In the genomic region with DNA sequence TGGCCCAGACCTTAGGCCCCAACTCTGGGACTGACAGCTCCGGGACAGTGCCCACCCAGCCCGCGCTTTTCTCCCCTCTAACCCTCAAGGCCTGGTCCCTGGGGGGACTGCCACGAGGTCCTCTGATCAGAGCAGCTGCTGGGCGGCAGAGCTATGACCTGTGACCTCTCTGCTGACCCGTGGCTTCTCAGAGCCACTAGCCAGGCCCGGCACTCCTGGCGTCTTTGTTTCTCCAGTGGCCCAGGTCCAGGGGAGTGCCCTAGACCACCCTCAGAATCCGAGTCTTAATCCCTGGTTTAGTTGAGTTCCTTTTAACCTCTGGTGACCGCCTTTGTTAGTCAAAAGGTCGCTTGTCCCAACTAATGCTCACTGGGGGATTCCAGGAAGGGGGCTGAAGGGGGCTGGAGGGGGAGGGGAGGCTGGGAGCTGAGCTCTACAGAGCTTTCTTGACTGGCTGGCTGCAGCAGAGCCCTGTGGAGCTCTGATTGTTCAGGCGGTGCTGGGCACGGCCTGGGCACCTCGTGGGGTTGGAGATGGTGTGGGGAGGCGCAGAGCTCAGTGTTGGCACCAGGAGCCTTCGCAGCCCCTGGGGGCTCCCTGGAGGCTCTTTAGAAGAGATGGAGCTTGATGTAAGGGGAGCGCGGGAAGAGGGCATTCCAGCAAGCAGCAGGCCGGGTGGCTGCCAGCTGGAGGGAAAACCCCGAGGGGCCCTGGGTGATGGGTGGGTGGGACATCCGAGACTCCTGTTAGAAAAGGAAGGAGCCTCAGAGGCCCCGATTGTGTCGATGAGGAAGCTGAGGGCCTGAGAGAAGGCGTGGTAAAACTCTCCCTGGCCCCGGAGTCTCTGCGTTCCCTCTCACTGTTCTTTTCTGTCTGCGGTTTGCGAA, we compare ENCODE assay signal across 8 cellular contexts. TPM values are rescaled to one million over a fixed set of nuclear protein-coding genes. Genes with fewer than 3 reads are reported as not detected.
DNase-seq lines count a peak whose midpoint lies in the region; ATAC-seq and TF ChIP-seq lines count a peak whose summit lies in the region.

No MANE protein-coding gene starts in this region.

- peak overlapping the region; percentile 2 to 84 (median 76); a peak in 18 of 20 replicates for H3K4me3 ChIP-seq in BLaER1 treated with 17β-estradiol and CSF1 and Interleukin-3, amounts not matched to agents 10 nM and 100 nM
- H3K4me3 ChIP-seq in neural cell (ENCODE audit: low read length), result peak overlapping the region; percentile 67

- peak overlapping the region; percentile 92 to 99 (median 98) for H3K4me2 ChIP-seq in BLaER1 treated with 17β-estradiol and CSF1 and Interleukin-3, amounts not matched to agents 10 nM and 100 nM
- H3K4me2 ChIP-seq in neural cell (ENCODE audit: low read length), result no peak overlapping the region

- peak overlapping the region; percentile 89 for H3K27ac Mint-ChIP-seq in endothelial cell (ENCODE audit: unreplicated experiment)

- DNase-seq in NCI-H2171 treated with DMSO at 0.1 percent for 48 hours (lab: John Stamatoyannopoulos, UW), result peak; percentile 95
- peak; percentile 44 for DNase-seq in endothelial cell (ENCODE audit: low spot score)
- DNase-seq in NCI-H1092 treated with DMSO at 0.1 percent for 48 hours (lab: John Stamatoyannopoulos, UW), result no peak
- no peak for DNase-seq in NCI-H1048 (lab: John Stamatoyannopoulos, UW)

- H3K4me1 ChIP-seq in BLaER1 treated with 17β-estradiol and CSF1 and Interleukin-3, amounts not matched to agents 10 nM and 100 nM, result peaks cover 49 to 79% (median 73%) of the 10 kb centered on the region in 10 experiments

- H3K79me2 ChIP-seq in neural cell (replicated peaks; ENCODE audit: insufficient read depth, low read length), result peaks cover 19% of the 10 kb centered on the region

- H4K20me1 ChIP-seq in BLaER1 treated with 17β-estradiol and CSF1 and Interleukin-3, amounts not matched to agents 10 nM and 100 nM, result peaks cover 0 to 11% (median 4%) of the 10 kb centered on the region in 11 experiments; a peak in 10 of 22 replicates
- no peaks in the 10 kb centered on the region for H4K20me1 ChIP-seq in neural cell (ENCODE audit: insufficient read depth)

- no peak for TF ChIP-seq EP300 in neural cell (conservative IDR thresholded peaks at IDR 0.05; ENCODE audit: poor library complexity, severe bottlenecking)

- no peaks in the 10 kb centered on the region for H3K9me3 ChIP-seq in BLaER1 treated with 17β-estradiol and CSF1 and Interleukin-3, amounts not matched to agents 10 nM and 100 nM (replicated peaks in 1 of 11)
- H3K9me3 ChIP-seq in neural cell (ENCODE audit: low read length), result no peaks in the 10 kb centered on the region

- no peaks in the 10 kb centered on the region for H3K9me3 Mint-ChIP-seq in endothelial cell (ENCODE audit: unreplicated experiment)

- H3K27ac ChIP-seq in BLaER1 treated with 17β-estradiol and CSF1 and Interleukin-3, amounts not matched to agents 10 nM and 100 nM, result peak overlapping the region in 9 of 11 experiments; percentile 54 to 89 (median 81); a peak in 18 of 22 replicates
- no peak overlapping the region for H3K27ac ChIP-seq in neural cell (ENCODE audit: low read length)

- H3F3A ChIP-seq in neural cell (ENCODE audit: insufficient read depth, low read length, poor library complexity, severe bottlenecking), result no peaks in the 10 kb centered on the region

- TF ChIP-seq RAD21 in neural cell (conservative IDR thresholded peaks at IDR 0.05), result no peak

- ATAC-seq in HG02798 (IDR thresholded peaks at IDR 0.05; ENCODE audit: poor library complexity, unreplicated experiment) (no peak), HG02763 (IDR thresholded peaks at IDR 0.05; ENCODE audit: unreplicated experiment) (no peak)

- H2AFZ ChIP-seq in neural cell (ENCODE audit: low read depth, low read length), result no peak overlapping the region

- peaks cover 0 to 25% (median 0%) of the 10 kb centered on the region in 11 experiments; a peak in 5 of 22 replicates for H3K27me3 ChIP-seq in BLaER1 treated with 17β-estradiol and CSF1 and Interleukin-3, amounts not matched to agents 10 nM and 100 nM
- H3K27me3 ChIP-seq in neural cell (ENCODE audit: insufficient read depth, low read depth, low read length), result peaks cover 10% of the 10 kb centered on the region

- peak overlapping the region in 9 of 11 experiments; percentile 61 to 91 (median 86); a peak in 18 of 22 replicates for H3K9ac ChIP-seq in BLaER1 treated with 17β-estradiol and CSF1 and Interleukin-3, amounts not matched to agents 10 nM and 100 nM
- H3K9ac ChIP-seq in neural cell (ENCODE audit: low read length), result peak overlapping the region; percentile 61

- peaks cover 8% of the 10 kb centered on the region for H3K27me3 Mint-ChIP-seq in endothelial cell (ENCODE audit: unreplicated experiment)

- no peaks in the 10 kb centered on the region for H3K9me2 ChIP-seq in neural cell (ENCODE audit: insufficient read depth, low read length)

- H3K4me3 Mint-ChIP-seq in endothelial cell (ENCODE audit: unreplicated experiment), result peak overlapping the region; percentile 91

- H3K36me3 ChIP-seq in BLaER1 treated with 17β-estradiol and CSF1 and Interleukin-3, amounts not matched to agents 10 nM and 100 nM, result peaks cover 0 to 5% (median 0%) of the 10 kb centered on the region in 11 experiments; a peak in 2 of 22 replicates
- H3K36me3 ChIP-seq in neural cell (ENCODE audit: insufficient read depth, low read length), result no peaks in the 10 kb centered on the region

- H3K4me1 Mint-ChIP-seq in endothelial cell (ENCODE audit: unreplicated experiment), result peaks cover 44% of the 10 kb centered on the region

- TF ChIP-seq CTCF in endothelial cell (IDR thresholded peaks at IDR 0.05; ENCODE audit: unreplicated experiment), result no peak
- TF ChIP-seq CTCF in neural cell (IDR thresholded peaks at IDR 0.05; ENCODE audit: poor library complexity, severe bottlenecking), result no peak

- H3K36me3 Mint-ChIP-seq in endothelial cell (ENCODE audit: low read depth, unreplicated experiment), result peaks cover 8% of the 10 kb centered on the region

TF ChIP-seq in neural cell, 6 proteins besides CTCF, POLR2A, EP300 and RAD21:
- TF ChIP-seq POLR2AphosphoS5 (IDR thresholded peaks at IDR 0.05), result no peak
- no peak for TF ChIP-seq EZH2 (IDR thresholded peaks at IDR 0.05; ENCODE audit: borderline replicate concordance, insufficient read depth, low read length, poor library complexity, severe bottlenecking)
- TF ChIP-seq SMC3 (conservative IDR thresholded peaks at IDR 0.05; ENCODE audit: poor library complexity), result no peak
- TF ChIP-seq, protein P1, sequence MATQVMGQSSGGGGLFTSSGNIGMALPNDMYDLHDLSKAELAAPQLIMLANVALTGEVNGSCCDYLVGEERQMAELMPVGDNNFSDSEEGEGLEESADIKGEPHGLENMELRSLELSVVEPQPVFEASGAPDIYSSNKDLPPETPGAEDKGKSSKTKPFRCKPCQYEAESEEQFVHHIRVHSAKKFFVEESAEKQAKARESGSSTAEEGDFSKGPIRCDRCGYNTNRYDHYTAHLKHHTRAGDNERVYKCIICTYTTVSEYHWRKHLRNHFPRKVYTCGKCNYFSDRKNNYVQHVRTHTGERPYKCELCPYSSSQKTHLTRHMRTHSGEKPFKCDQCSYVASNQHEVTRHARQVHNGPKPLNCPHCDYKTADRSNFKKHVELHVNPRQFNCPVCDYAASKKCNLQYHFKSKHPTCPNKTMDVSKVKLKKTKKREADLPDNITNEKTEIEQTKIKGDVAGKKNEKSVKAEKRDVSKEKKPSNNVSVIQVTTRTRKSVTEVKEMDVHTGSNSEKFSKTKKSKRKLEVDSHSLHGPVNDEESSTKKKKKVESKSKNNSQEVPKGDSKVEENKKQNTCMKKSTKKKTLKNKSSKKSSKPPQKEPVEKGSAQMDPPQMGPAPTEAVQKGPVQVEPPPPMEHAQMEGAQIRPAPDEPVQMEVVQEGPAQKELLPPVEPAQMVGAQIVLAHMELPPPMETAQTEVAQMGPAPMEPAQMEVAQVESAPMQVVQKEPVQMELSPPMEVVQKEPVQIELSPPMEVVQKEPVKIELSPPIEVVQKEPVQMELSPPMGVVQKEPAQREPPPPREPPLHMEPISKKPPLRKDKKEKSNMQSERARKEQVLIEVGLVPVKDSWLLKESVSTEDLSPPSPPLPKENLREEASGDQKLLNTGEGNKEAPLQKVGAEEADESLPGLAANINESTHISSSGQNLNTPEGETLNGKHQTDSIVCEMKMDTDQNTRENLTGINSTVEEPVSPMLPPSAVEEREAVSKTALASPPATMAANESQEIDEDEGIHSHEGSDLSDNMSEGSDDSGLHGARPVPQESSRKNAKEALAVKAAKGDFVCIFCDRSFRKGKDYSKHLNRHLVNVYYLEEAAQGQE (IDR thresholded peaks at IDR 0.05; ENCODE audit: borderline replicate concordance), result no peak
- no peak for TF ChIP-seq TAF1 (IDR thresholded peaks at IDR 0.05; ENCODE audit: low read depth)
- no peak for TF ChIP-seq MXI1 (conservative IDR thresholded peaks at IDR 0.05; ENCODE audit: poor library complexity, severe bottlenecking)

RNA-seq across cellular contexts. Expression of a gene that starts 1.4 kb away (rescaled TPM):
- total RNA-seq in endothelial cell (ENCODE audit: unreplicated experiment), result 238 TPM
- 3.4 and 5.8 TPM in 2 replicates for polyA plus RNA-seq in neural cell
- polyA minus RNA-seq in neural cell, result 6.8 and 9.0 TPM in 2 replicates

Comparison
In these comparisons a context has a peak if more than half of its experiments do, and no peak if none do; other contexts are left out.
1. DNase-seq: peak in NCI-H2171 treated with DMSO at 0.1 percent for 48 hours (single experiment) and endothelial cell (single experiment); none in NCI-H1092 treated with DMSO at 0.1 percent for 48 hours (single experiment) and NCI-H1048 (single experiment).